In genomic region chr9:136720887-136721338, GRCh38 we compare ENCODE assay signal across 10 cellular contexts. TPM values are rescaled to one million over a fixed set of nuclear protein-coding genes. Genes with fewer than 3 reads are reported as not detected.
A peak's percentile ranks its signal among the peaks of the same experiment; 100 is the strongest.
DNase-seq lines count a peak whose midpoint lies in the region; ATAC-seq and TF ChIP-seq lines count a peak whose summit lies in the region.
"Had no signal": no experiment of that assay in that cellular context is flagged by ENCODE, and none has a peak within 500 bp of the region (broad histone marks: within the 10 kb centered on the region; RNA-seq: fewer than 3 reads in every experiment).

No MANE protein-coding gene starts in this region.

- TF ChIP-seq CTCF in HFFc6 (IDR thresholded peaks at IDR 0.05) (no peak), nephron progenitor cell (IDR thresholded peaks at IDR 0.05) (no peak)

- peak overlapping the region; percentile 58 for H3K27ac Mint-ChIP-seq in HFFc6
- H3K27ac Mint-ChIP-seq in dendritic cell treated with granulocyte-macrophage colony-stimulating factor and Interleukin-4, amounts not matched to agents 40 ng/mL and 50 ng/mL, for 4 days = peak overlapping the region; percentile 16
- H3K27ac Mint-ChIP-seq in nephron progenitor cell = peak overlapping the region; percentile 72
- H3K27ac Mint-ChIP-seq: activated CD8-positive, alpha-beta memory T cell treated with anti-CD3 and anti-CD28 coated beads, Interleukin-2, amount 10 ng/mL, durations not matched to agents 7 days and 5 days had no signal

- H3K4me3 Mint-ChIP-seq in HFFc6 (no peak overlapping the region), nephron progenitor cell (no peak overlapping the region)
- H3K4me3 Mint-ChIP-seq in dendritic cell treated with granulocyte-macrophage colony-stimulating factor and Interleukin-4, amounts not matched to agents 40 ng/mL and 50 ng/mL, for 4 days = no peak overlapping the region
- H3K4me3 Mint-ChIP-seq: activated CD8-positive, alpha-beta memory T cell treated with anti-CD3 and anti-CD28 coated beads, Interleukin-2, amount 10 ng/mL, durations not matched to agents 7 days and 5 days had no signal

- H3K4me1 Mint-ChIP-seq in HFFc6 (ENCODE audit: low read depth) (peaks cover 22% of the 10 kb centered on the region), nephron progenitor cell (peaks cover 28% of the 10 kb centered on the region)
- H3K4me1 Mint-ChIP-seq in dendritic cell treated with granulocyte-macrophage colony-stimulating factor and Interleukin-4, amounts not matched to agents 40 ng/mL and 50 ng/mL, for 4 days (ENCODE audit: low read depth) = peaks cover 55% of the 10 kb centered on the region

- DNase-seq in HFFc6 = no peak
- no peak for DNase-seq in nephron progenitor cell
- DNase-seq in central memory CD4-positive, alpha-beta T cell = no peak
- no peak for DNase-seq in T-helper 1 cell
- DNase-seq: activated CD8-positive, alpha-beta memory T cell treated with anti-CD3 and anti-CD28 coated beads, Interleukin-2, amount 10 ng/mL, durations not matched to agents 7 days and 5 days; NCI-H1436 had no signal

- H3K9me3 Mint-ChIP-seq in HFFc6 (no peaks in the 10 kb centered on the region), nephron progenitor cell (no peaks in the 10 kb centered on the region)
- no peaks in the 10 kb centered on the region for H3K9me3 Mint-ChIP-seq in dendritic cell treated with granulocyte-macrophage colony-stimulating factor and Interleukin-4, amounts not matched to agents 40 ng/mL and 50 ng/mL, for 4 days

- H3K27me3 Mint-ChIP-seq in HFFc6 (ENCODE audit: insufficient read depth) (peaks cover 8% of the 10 kb centered on the region), nephron progenitor cell (ENCODE audit: low read depth, poor library complexity) (no peaks in the 10 kb centered on the region)
- H3K27me3 Mint-ChIP-seq in dendritic cell treated with granulocyte-macrophage colony-stimulating factor and Interleukin-4, amounts not matched to agents 40 ng/mL and 50 ng/mL, for 4 days = peaks cover 40% of the 10 kb centered on the region

- intact Hi-C loops in dendritic cell treated with granulocyte-macrophage colony-stimulating factor and Interleukin-4, amounts not matched to agents 40 ng/mL and 50 ng/mL, for 4 days (cut with micrococcal nuclease) = no loop called here

- peaks cover 14% of the 10 kb centered on the region for H3K36me3 Mint-ChIP-seq in HFFc6 (ENCODE audit: low read depth)
- peaks cover 57% of the 10 kb centered on the region for H3K36me3 Mint-ChIP-seq in dendritic cell treated with granulocyte-macrophage colony-stimulating factor and Interleukin-4, amounts not matched to agents 40 ng/mL and 50 ng/mL, for 4 days (ENCODE audit: low read depth)
- peaks cover 19% of the 10 kb centered on the region for H3K36me3 Mint-ChIP-seq in nephron progenitor cell (ENCODE audit: low read depth)

- no peak for ATAC-seq in HG02610 (IDR thresholded peaks at IDR 0.05; ENCODE audit: unreplicated experiment)
- ATAC-seq: activated CD8-positive, alpha-beta memory T cell treated with anti-CD3 and anti-CD28 coated beads, Interleukin-2, amount 10 ng/mL, durations not matched to agents 7 days and 5 days had no signal

RNA-seq across cellular contexts. Expression of gene DIPK1B, which starts 8.5 kb away (rescaled TPM):
- not detected for total RNA-seq in HFFc6 (2021; fragmentation: NEBNext Ultra II Directional; extraction: Animal tissue kit (Norgen Biotek cat#: 25700))
- total RNA-seq: activated CD8-positive, alpha-beta memory T cell treated with anti-CD3 and anti-CD28 coated beads, Interleukin-2, amount 10 ng/mL, durations not matched to agents 7 days and 5 days had no signal

RNA-seq across cellular contexts. Expression of gene LCN10, which starts 21.8 kb away (rescaled TPM):
- not detected for total RNA-seq in HFFc6 (2021; fragmentation: NEBNext Ultra II Directional; extraction: Animal tissue kit (Norgen Biotek cat#: 25700))
- total RNA-seq: epithelial cell of proximal tubule had no signal

RNA-seq across cellular contexts. Expression of gene LCN6, which starts 27.4 kb away (rescaled TPM):
- total RNA-seq in HFFc6 (2021; fragmentation: NEBNext Ultra II Directional; extraction: Animal tissue kit (Norgen Biotek cat#: 25700)) = not detected
- total RNA-seq: activated CD8-positive, alpha-beta memory T cell treated with anti-CD3 and anti-CD28 coated beads, Interleukin-2, amount 10 ng/mL, durations not matched to agents 7 days and 5 days; epithelial cell of proximal tubule; T-helper 2 cell treated with Interferon-gamma antibody and Interleukin-4, amounts not matched to agents 100 ng/mL and 5 ng/mL, for 36 hours had no signal

RNA-seq across cellular contexts. Expression of gene AGPAT2, which starts 33.7 kb away (rescaled TPM):
- total RNA-seq in HFFc6 (2021; fragmentation: NEBNext Ultra II Directional; extraction: Animal tissue kit (Norgen Biotek cat#: 25700)) = 10 to 100 TPM; 48.7 to 58.4 (median 54.8) TPM

RNA-seq across cellular contexts. Expression of gene LCN8, which starts 37.1 kb away (rescaled TPM):
- total RNA-seq in HFFc6 (2021; fragmentation: NEBNext Ultra II Directional; extraction: Animal tissue kit (Norgen Biotek cat#: 25700)) = not detected
- total RNA-seq: activated CD8-positive, alpha-beta memory T cell treated with anti-CD3 and anti-CD28 coated beads, Interleukin-2, amount 10 ng/mL, durations not matched to agents 7 days and 5 days; epithelial cell of proximal tubule; T-helper 2 cell treated with Interferon-gamma antibody and Interleukin-4, amounts not matched to agents 100 ng/mL and 5 ng/mL, for 36 hours had no signal

Comparison
In these comparisons a context has a peak if more than half of its experiments do, and no peak if none do; other contexts are left out.
1. H3K27ac Mint-ChIP-seq: peak in every context shown above with its lines; median percentile 72 in nephron progenitor cell; 58 in HFFc6; 16 in dendritic cell treated with granulocyte-macrophage colony-stimulating factor and Interleukin-4, amounts not matched to agents 40 ng/mL and 50 ng/mL, for 4 days.